In the genomic region with DNA sequence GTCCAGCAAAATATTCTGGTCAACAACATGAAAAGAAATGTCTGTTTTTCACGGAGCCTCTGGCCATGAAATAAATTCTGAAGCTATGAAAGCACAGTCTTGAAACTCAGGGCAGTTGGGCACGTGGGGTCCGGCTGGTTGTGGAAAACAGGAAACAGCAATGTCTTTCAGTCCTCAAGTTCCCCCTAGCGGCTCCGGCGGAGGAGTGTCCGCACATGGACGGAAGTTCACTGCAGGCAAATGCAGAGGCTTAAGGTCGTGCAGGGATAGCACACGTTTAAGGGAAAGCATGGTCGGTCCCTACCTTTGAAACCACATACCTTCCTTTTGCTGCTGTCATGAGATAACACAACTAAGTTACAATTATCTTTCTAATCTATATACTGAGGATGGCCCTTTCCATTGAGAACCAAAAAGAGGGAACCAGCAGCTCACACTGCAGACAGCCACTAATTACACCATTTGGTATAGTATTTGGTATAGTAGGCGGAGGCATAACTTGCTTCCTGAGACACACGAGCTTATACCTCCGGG, we compare ENCODE assay signal across 8 cellular contexts. TPM values are rescaled to one million over a fixed set of nuclear protein-coding genes. Genes with fewer than 3 reads are reported as not detected.
A peak's percentile ranks its signal among the peaks of the same experiment; 100 is the strongest.
DNase-seq lines count a peak whose midpoint lies in the region; ATAC-seq and TF ChIP-seq lines count a peak whose summit lies in the region.

No MANE protein-coding gene starts in this region.

- H3K27me3 ChIP-seq in trophoblast cell (ENCODE audit: insufficient read depth, low read length): no peaks in the 10 kb centered on the region
- H3K27me3 ChIP-seq in upper lobe of left lung: no peaks in the 10 kb centered on the region

- H3K36me3 ChIP-seq in trophoblast cell (ENCODE audit: control insufficient read depth in 1 of 2, insufficient read depth in 2 of 2, low read length in 2 of 2) (no peaks in the 10 kb centered on the region), upper lobe of left lung (peaks cover 0 to 4% (median 0%) of the 10 kb centered on the region in 4 donors)

- no peak overlapping the region for H3K4ac ChIP-seq in trophoblast cell (ENCODE audit: low read depth, low read length)

- H2AFZ ChIP-seq in trophoblast cell (ENCODE audit: insufficient read depth, low read length, poor library complexity): no peak overlapping the region

- H4K12ac ChIP-seq in trophoblast cell (ENCODE audit: low read depth, low read length): no peak overlapping the region

- H3K79me1 ChIP-seq in trophoblast cell (ENCODE audit: low read length): peaks cover 4% of the 10 kb centered on the region

- no peak overlapping the region for H3K9ac ChIP-seq in trophoblast cell (ENCODE audit: low read length)

- no peak overlapping the region for H2BK12ac ChIP-seq in trophoblast cell (ENCODE audit: low read length)

- whole genome bisulfite sequencing in trophoblast cell (ENCODE audit: extremely low coverage, insufficient coverage, insufficient read length): no CpG with 5 or more reads among the region's 14 CpGs
- 3 to 6% methylated on average over 14 of the region's 14 CpGs for WGBS in upper lobe of left lung, 2 donors

- H3K4me3 ChIP-seq in HFF-Myc (replicated peaks; ENCODE audit: low read depth, low read length) (no peak overlapping the region), trophoblast cell (ENCODE audit: low read depth, low read length) (no peak overlapping the region), upper lobe of left lung (no peak overlapping the region)

- H3K4me1 ChIP-seq in trophoblast cell (ENCODE audit: control insufficient read depth in 1 of 2, insufficient read depth in 2 of 2, low read length in 2 of 2) (peaks cover 2 to 8% of the 10 kb centered on the region in 2 experiments), upper lobe of left lung (peaks cover 8 to 14% (median 11%) of the 10 kb centered on the region in 4 donors)

- no peak for TF ChIP-seq EP300 in upper lobe of left lung (IDR thresholded peaks at IDR 0.05)

- no peak overlapping the region for H3K27ac ChIP-seq in trophoblast cell (ENCODE audit: low read depth, low read length)
- no peak overlapping the region for H3K27ac ChIP-seq in upper lobe of left lung

- no peak overlapping the region for H2BK120ac ChIP-seq in trophoblast cell (ENCODE audit: insufficient read depth, low read length, poor library complexity)

- H2BK5ac ChIP-seq in trophoblast cell (ENCODE audit: low read depth, low read length, poor library complexity): no peak overlapping the region

- peak; percentile 89 to 96 for ATAC-seq in upper lobe of left lung (ENCODE audit: low FRiP score in 2 of 2)

- H4K91ac ChIP-seq in trophoblast cell (ENCODE audit: low read depth, low read length): peak overlapping the region; percentile 46

- DNase-seq in GM10248 (ENCODE audit: extremely low spot score) (peak; percentile 84), HFF-Myc (ENCODE audit: extremely low read depth, low read depth) (peak; percentile 87), NAMALWA (ENCODE audit: low spot score) (peak; percentile 93), SK-N-DZ (ENCODE audit: low spot score) (peak; percentile 84), globus pallidus (ENCODE audit: low spot score) (peak; percentile 90), trophoblast cell (peak; percentile 83 to 89), upper lobe of left lung (peak; percentile 18 to 90)
- peak; percentile 77 for DNase-seq in activated naive CD4-positive, alpha-beta T cell treated with Interleukin-2 at 50 U/mL for 16 hours

- H3K14ac ChIP-seq in trophoblast cell (ENCODE audit: low read length): no peak overlapping the region

- TF ChIP-seq CTCF in GM10248 (IDR thresholded peaks at IDR 0.05; ENCODE audit: control extremely low read depth, extremely low read depth, low read depth, missing control alignments): peak; percentile 92
- TF ChIP-seq CTCF in HFF-Myc (IDR thresholded peaks at IDR 0.05; ENCODE audit: low read depth, low read length, missing control alignments): peak; percentile 90
- peak; percentile 79 to 91 (median 88) for TF ChIP-seq CTCF in upper lobe of left lung (IDR thresholded peaks at IDR 0.05)

- no peak overlapping the region for H3K4me2 ChIP-seq in trophoblast cell (ENCODE audit: low read length)

- POLR2A ChIA-PET in GM10248 (lab: Yijun Ruan, JAX): no interaction called here

- CTCF ChIA-PET in GM10248 (lab: Yijun Ruan, JAX): interaction anchor here (0.6 to 5.3 kb wide), 44 partner anchors 9 to 800 kb away, joined by 3 to 51 read pairs (median 4); a partner anchor contains a TSS

- H3K9me3 ChIP-seq in trophoblast cell (ENCODE audit: insufficient read depth, low read depth, low read length): no peaks in the 10 kb centered on the region
- no peaks in the 10 kb centered on the region for H3K9me3 ChIP-seq in upper lobe of left lung

- H3K18ac ChIP-seq in trophoblast cell (ENCODE audit: low read length): no peak overlapping the region

- H3K79me2 ChIP-seq in trophoblast cell (ENCODE audit: control insufficient read depth, insufficient read depth, low read length, poor library complexity): no peaks in the 10 kb centered on the region

- H2AK5ac ChIP-seq in trophoblast cell (ENCODE audit: low read length): no peak overlapping the region

- no peak for TF ChIP-seq POLR2A in upper lobe of left lung (IDR thresholded peaks at IDR 0.05)

- H3K23ac ChIP-seq in trophoblast cell (ENCODE audit: low read length): no peak overlapping the region

- H4K8ac ChIP-seq in trophoblast cell (ENCODE audit: low read depth, low read length): no peak overlapping the region

RNA-seq across cellular contexts. Expression of a gene that starts 52.5 kb away (rescaled TPM):
- not detected in 2 replicates for polyA plus RNA-seq in SK-N-DZ (2014; cell fraction: cytosol; rRNA removed)
- not detected in 2 replicates for polyA plus RNA-seq in SK-N-DZ (2014; cell fraction: nucleus; rRNA removed)
- 6.7 and 7.6 TPM in 2 replicates for polyA plus RNA-seq in trophoblast cell (2013)
- 10 to 100 TPM in 1 of 6 donors, 1 to 10 TPM in 5; 5.1 to 28.1 (median 7.6) TPM for total RNA-seq in upper lobe of left lung
